In genomic region chr19:6632002-6632621, GRCh38 we compare ENCODE assay signal across 7 cellular contexts. TPM values are rescaled to one million over a fixed set of nuclear protein-coding genes. Genes with fewer than 3 reads are reported as not detected.
DNase-seq lines count a peak whose midpoint lies in the region; ATAC-seq, FAIRE-seq and TF ChIP-seq lines count a peak whose summit lies in the region.

No MANE protein-coding gene starts in this region.

- H3K4me1 Mint-ChIP-seq in astrocyte (ENCODE audit: low read depth, unreplicated experiment), result no peaks in the 10 kb centered on the region

- peaks cover 4% of the 10 kb centered on the region for H3K9me3 Mint-ChIP-seq in astrocyte (ENCODE audit: unreplicated experiment)

- no peak overlapping the region for H3K9ac ChIP-seq in astrocyte (ENCODE audit: low read length)

- no peak for ATAC-seq in HG02642 (IDR thresholded peaks at IDR 0.05; ENCODE audit: poor library complexity, unreplicated experiment)

- H3K9me3 ChIP-seq in astrocyte (ENCODE audit: insufficient read depth, low read depth, low read length), result no peaks in the 10 kb centered on the region
- peaks cover 0 to 5% (median 0%) of the 10 kb centered on the region in 8 donors for H3K9me3 ChIP-seq in spleen

- H3K27me3 ChIP-seq in astrocyte (ENCODE audit: insufficient read depth, low read length) (no peaks in the 10 kb centered on the region), spleen (replicated peaks in 1 of 7) (peaks cover 0 to 21% (median 0%) of the 10 kb centered on the region in 7 donors)

- no peaks in the 10 kb centered on the region for H3K27me3 Mint-ChIP-seq in astrocyte (ENCODE audit: low read depth, unreplicated experiment)

- H2AFZ ChIP-seq in astrocyte (ENCODE audit: low read depth, low read length), result no peak overlapping the region

- H4K20me1 ChIP-seq in astrocyte (ENCODE audit: insufficient read depth, low read length), result no peaks in the 10 kb centered on the region

- H3K79me2 ChIP-seq in astrocyte (ENCODE audit: insufficient read depth, low read length), result no peaks in the 10 kb centered on the region

- no peaks in the 10 kb centered on the region for H3K36me3 Mint-ChIP-seq in astrocyte (ENCODE audit: low read depth, unreplicated experiment)

- H3K4me3 ChIP-seq in astrocyte (ENCODE audit: insufficient read depth, low read depth, low read length), result no peak overlapping the region
- no peak overlapping the region for H3K4me3 ChIP-seq in spleen

- no peak overlapping the region for H3K4me2 ChIP-seq in astrocyte (ENCODE audit: low read length)

- TF ChIP-seq CTCF in GM13976 (IDR thresholded peaks at IDR 0.05; ENCODE audit: borderline replicate concordance, control extremely low read depth, extremely low read depth, insufficient read depth, missing control alignments), result peak; percentile 62
- TF ChIP-seq CTCF in astrocyte (IDR thresholded peaks at IDR 0.05; ENCODE audit: insufficient read depth, low read depth, low read length), result peak; percentile 87
- TF ChIP-seq CTCF in spleen (IDR thresholded peaks at IDR 0.05 in 8 of 11, conservative IDR thresholded peaks at IDR 0.05 in 3 of 11), result peak; percentile 69 to 86 (median 81)

- H3K36me3 ChIP-seq in astrocyte (ENCODE audit: insufficient read depth, low read length), result no peaks in the 10 kb centered on the region
- H3K36me3 ChIP-seq in spleen, result no peaks in the 10 kb centered on the region

- H3K27ac ChIP-seq in astrocyte (ENCODE audit: low read depth, low read length) (no peak overlapping the region), spleen (no peak overlapping the region)

- no peak overlapping the region for H3K4me3 Mint-ChIP-seq in astrocyte (ENCODE audit: unreplicated experiment)

- intact Hi-C loops in spleen (cut with DNase I; ENCODE audit: low total_unique reads), result loop anchor here (5.0 kb wide), 1 partner anchor 230 kb away; no protein-coding TSS in a partner anchor

- H3K4me1 ChIP-seq in astrocyte (ENCODE audit: insufficient read depth, low read length) (no peaks in the 10 kb centered on the region), spleen (peaks cover 0 to 19% (median 6%) of the 10 kb centered on the region in 6 donors)

- no peak for FAIRE-seq in astrocyte (lab: Jason Lieb, UNC)

- TF ChIP-seq POLR2A in spleen (IDR thresholded peaks at IDR 0.05), result no peak

- 39 to 44% (median 41%) methylated on average over 12 of the region's 12 CpGs for WGBS in spleen, 5 donors

- peak; percentile 71 for DNase-seq in GM13976 (ENCODE audit: low spot score)
- peak; percentile 14 for DNase-seq in NCI-H1436 treated with DMSO at 0.1 percent for 48 hours (lab: John Stamatoyannopoulos, UW)
- peak; percentile 79 for DNase-seq in T-helper 9 cell
- peak; percentile 39 for DNase-seq in astrocyte (ENCODE audit: low read depth)
- DNase-seq in iPS DF 19.7 (ENCODE audit: low read depth, low spot score), result peak; percentile 28
- DNase-seq in spleen, result no peak

- in situ Hi-C loops in GM13976 (cut with MboI; ENCODE audit: low sequenced_read_pairs, unreplicated experiment), result loop anchor here (10.0 kb wide), 1 partner anchor 233 kb away; no protein-coding TSS in a partner anchor

- no peak overlapping the region for H3K27ac Mint-ChIP-seq in astrocyte (ENCODE audit: unreplicated experiment)

RNA-seq across cellular contexts. Expression of gene TNFSF14, which starts 37.8 kb away (rescaled TPM):
- not detected in 2 replicates for total RNA-seq in astrocyte
- 10 to 100 TPM in 2 of 7 donors, 1 to 10 TPM in 5; 5.2 to 10.6 (median 8.2) TPM for total RNA-seq in spleen
- polyA plus RNA-seq in spleen, result 1 to 10 TPM in 2 of 3 donors, under 1 TPM in 1; 0.41 to 1.6 (median 1.1) TPM

RNA-seq across cellular contexts. Expression of gene CD70, which starts 41.2 kb away (rescaled TPM):
- 0.34 and 0.48 TPM in 2 replicates for total RNA-seq in astrocyte
- 1 to 10 TPM in 6 of 7 donors, under 1 TPM in 1; 0.69 to 7.3 (median 3.0) TPM for total RNA-seq in spleen
- polyA plus RNA-seq in spleen, result 1 to 10 TPM; 3.6 to 6.6 (median 3.9) TPM
